1 cellular context compared by ENCODE assay signal in the genomic region with DNA sequence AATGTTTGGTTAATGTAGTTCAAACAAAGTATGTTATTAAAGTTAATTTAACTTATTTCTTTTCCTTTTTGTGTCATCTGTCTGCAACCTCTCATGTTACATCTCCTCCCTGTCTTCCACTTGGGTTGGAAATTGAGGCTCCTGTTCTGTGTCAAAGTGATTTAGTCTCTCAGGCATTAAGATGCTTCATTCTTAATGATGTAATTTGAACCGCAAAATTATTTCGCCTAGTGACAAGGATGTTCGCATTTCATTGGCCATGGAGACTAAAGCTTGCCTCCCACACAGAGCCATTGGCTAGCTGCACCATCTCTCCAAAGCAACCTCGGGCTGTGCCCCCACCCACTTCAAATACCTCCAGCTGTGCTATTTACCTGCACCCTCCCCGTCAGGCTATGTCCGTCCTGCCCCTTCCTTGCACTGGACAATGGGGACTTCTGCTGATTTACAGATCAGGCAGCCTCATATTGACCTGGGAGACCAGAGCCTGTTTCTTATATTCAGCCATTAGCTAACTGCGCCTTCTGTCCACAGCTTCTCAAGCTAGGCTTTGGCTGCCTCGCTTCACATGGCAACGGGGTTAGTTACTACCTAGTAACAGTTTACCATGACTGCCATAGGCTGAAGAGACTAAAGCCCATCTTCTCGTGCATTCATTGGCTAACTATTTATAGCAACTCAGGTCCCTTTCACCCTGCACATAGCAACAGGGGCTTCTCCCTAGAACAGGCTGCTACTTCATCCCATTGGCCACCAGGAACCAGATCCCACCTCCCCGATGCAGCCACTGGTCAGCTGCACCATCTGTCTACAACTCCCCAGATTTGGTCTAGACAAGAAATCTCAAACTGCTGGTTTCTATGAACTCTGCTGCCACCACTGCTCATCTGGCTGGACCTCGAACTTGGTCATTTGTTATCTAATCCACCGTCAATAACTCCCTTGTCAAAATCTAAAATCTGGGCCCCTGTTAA.
TF ChIP-seq lines count a peak whose summit lies in the region.

No MANE protein-coding gene starts in this region.

TF ChIP-seq in HEK293, 187 proteins besides CTCF, POLR2A, EP300 and RAD21 (continued from another document):
- TF ChIP-seq, protein P1, sequence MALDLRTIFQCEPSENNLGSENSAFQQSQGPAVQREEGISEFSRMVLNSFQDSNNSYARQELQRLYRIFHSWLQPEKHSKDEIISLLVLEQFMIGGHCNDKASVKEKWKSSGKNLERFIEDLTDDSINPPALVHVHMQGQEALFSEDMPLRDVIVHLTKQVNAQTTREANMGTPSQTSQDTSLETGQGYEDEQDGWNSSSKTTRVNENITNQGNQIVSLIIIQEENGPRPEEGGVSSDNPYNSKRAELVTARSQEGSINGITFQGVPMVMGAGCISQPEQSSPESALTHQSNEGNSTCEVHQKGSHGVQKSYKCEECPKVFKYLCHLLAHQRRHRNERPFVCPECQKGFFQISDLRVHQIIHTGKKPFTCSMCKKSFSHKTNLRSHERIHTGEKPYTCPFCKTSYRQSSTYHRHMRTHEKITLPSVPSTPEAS (tag by site-specific recombination; IDR thresholded peaks at IDR 0.05) = no peak
- TF ChIP-seq ZNF600 (tag by site-specific recombination; IDR thresholded peaks at IDR 0.05) = no peak
- peak; percentile 81 for TF ChIP-seq ZBTB17 (tag by site-specific recombination; IDR thresholded peaks at IDR 0.05)
- peak; percentile 67; the same call in 1 of the 2 replicates for TF ChIP-seq SP7 (tag by site-specific recombination; IDR thresholded peaks at IDR 0.05)
- TF ChIP-seq ZNF629 (tag by site-specific recombination; IDR thresholded peaks at IDR 0.05) = peak; percentile 58
- no peak for TF ChIP-seq HOXA7 (CRISPR knock-in tag; IDR thresholded peaks at IDR 0.05; ENCODE audit: borderline replicate concordance)
- 0 out of 2 replicates have a peak, but pooled peaks have one; percentile 17 for TF ChIP-seq TCF7L2 (IDR thresholded peaks at IDR 0.05; ENCODE audit: borderline replicate concordance, low read depth, low read length)
- TF ChIP-seq PATZ1 (tag by site-specific recombination; IDR thresholded peaks at IDR 0.05) = peak; percentile 93
- TF ChIP-seq KLF1 (tag by site-specific recombination; IDR thresholded peaks at IDR 0.05) = peak; percentile 27; the same call in 1 of the 2 replicates
- no peak for TF ChIP-seq ZNF548 (tag by site-specific recombination; IDR thresholded peaks at IDR 0.05)
- no peak for TF ChIP-seq OVOL3 (tag by site-specific recombination; IDR thresholded peaks at IDR 0.05)
- 0 out of 2 replicates have a peak, but pooled peaks have one; percentile 38 for TF ChIP-seq ZNF843 (tag by site-specific recombination; IDR thresholded peaks at IDR 0.05)
- TF ChIP-seq ZNF223 (tag by site-specific recombination; IDR thresholded peaks at IDR 0.05) = peak; percentile 82
- TF ChIP-seq ZNF677 (tag by site-specific recombination; IDR thresholded peaks at IDR 0.05) = no peak
- TF ChIP-seq WT1 (tag by site-specific recombination; IDR thresholded peaks at IDR 0.05) = peak; percentile 64
- TF ChIP-seq ZNF394 (tag by site-specific recombination; IDR thresholded peaks at IDR 0.05; ENCODE audit: borderline replicate concordance) = 0 out of 2 replicates have a peak, but pooled peaks have one; percentile 19
- TF ChIP-seq ZNF621 (tag by site-specific recombination; IDR thresholded peaks at IDR 0.05) = no peak
- TF ChIP-seq ZNF530 (tag by site-specific recombination; IDR thresholded peaks at IDR 0.05; ENCODE audit: low read depth) = no peak
- no peak for TF ChIP-seq ZBTB11 (tag by site-specific recombination; conservative IDR thresholded peaks at IDR 0.05; ENCODE audit: low read depth)
- TF ChIP-seq ZSCAN16 (tag by site-specific recombination; IDR thresholded peaks at IDR 0.05) = no peak
- no peak for TF ChIP-seq ZNF626 (tag by site-specific recombination; IDR thresholded peaks at IDR 0.05)
- no peak for TF ChIP-seq ZNF76 (tag by site-specific recombination; IDR thresholded peaks at IDR 0.05; ENCODE audit: borderline replicate concordance, low read depth)
TF ChIP-seq in HEK293: peak in this region for 31.
